In the genomic region with DNA sequence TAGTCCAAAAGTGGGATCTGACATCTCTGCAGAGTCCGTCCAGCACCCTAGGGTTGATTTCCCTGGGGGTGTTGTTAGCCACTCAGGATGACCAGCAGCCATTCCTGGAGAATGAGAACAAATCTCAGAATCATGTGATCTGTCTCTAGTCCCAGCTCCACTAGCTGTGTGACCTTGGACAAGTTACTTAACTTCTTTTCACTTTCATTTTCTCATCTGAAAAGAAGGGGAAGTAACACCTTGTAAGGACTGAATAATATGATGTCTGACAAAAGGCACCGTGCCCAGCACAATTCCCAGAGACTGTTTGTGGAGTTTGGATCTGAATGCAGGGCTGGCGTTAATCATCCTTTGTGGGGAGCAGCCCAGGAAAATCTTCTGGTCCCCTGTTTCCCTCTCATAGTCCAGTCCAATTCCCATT, we compare ENCODE assay signal across 10 cellular contexts. TPM values are rescaled to one million over a fixed set of nuclear protein-coding genes. Genes with fewer than 3 reads are reported as not detected.
A peak's percentile ranks its signal among the peaks of the same experiment; 100 is the strongest.
DNase-seq lines count a peak whose midpoint lies in the region; ATAC-seq and TF ChIP-seq lines count a peak whose summit lies in the region.
"Had no signal": no experiment of that assay in that cellular context is flagged by ENCODE, and none has a peak within 500 bp of the region (broad histone marks: within the 10 kb centered on the region; RNA-seq: fewer than 3 reads in every experiment).

No MANE protein-coding gene starts in this region.

- no peaks in the 10 kb centered on the region for H3K79me2 ChIP-seq in MM.1S (ENCODE audit: low read length)

- H3K9ac ChIP-seq in MM.1S (ENCODE audit: low read length) = no peak overlapping the region

- H3K36me3 Mint-ChIP-seq in naive thymus-derived CD4-positive, alpha-beta T cell = peaks cover 0 to 2% (median 0%) of the 10 kb centered on the region in 5 donors

- H3K9me2 ChIP-seq in MM.1S (replicated peaks; ENCODE audit: insufficient read depth, low read length) = no peaks in the 10 kb centered on the region

- no peaks in the 10 kb centered on the region for H3K27me3 ChIP-seq in MM.1S (replicated peaks; ENCODE audit: insufficient read depth, low read length)
- H3K27me3 ChIP-seq in naive thymus-derived CD4-positive, alpha-beta T cell (ENCODE audit: control insufficient read depth in 2 of 2, insufficient read depth in 2 of 2, low read length in 2 of 2) = no peaks in the 10 kb centered on the region
- H3K27me3 ChIP-seq: Peyer's patch had no signal

- H3K9me3 ChIP-seq in MM.1S (replicated peaks; ENCODE audit: insufficient read depth, low read length) = no peaks in the 10 kb centered on the region
- no peaks in the 10 kb centered on the region for H3K9me3 ChIP-seq in naive thymus-derived CD4-positive, alpha-beta T cell (ENCODE audit: control insufficient read depth in 2 of 3, low read length in 3 of 3)
- H3K9me3 ChIP-seq: Peyer's patch had no signal

- H3K27ac Mint-ChIP-seq in naive thymus-derived CD4-positive, alpha-beta T cell = no peak overlapping the region

- H3K9me3 Mint-ChIP-seq in naive thymus-derived CD4-positive, alpha-beta T cell = no peaks in the 10 kb centered on the region

- CTCF ChIA-PET in naive thymus-derived CD4-positive, alpha-beta T cell (lab: Charles Lee) = no interaction called here

- H3K4me1 ChIP-seq in MM.1S (ENCODE audit: low read length) = peaks cover 10% of the 10 kb centered on the region
- peaks cover 0 to 6% of the 10 kb centered on the region in 2 donors for H3K4me1 ChIP-seq in naive thymus-derived CD4-positive, alpha-beta T cell (ENCODE audit: control insufficient read depth in 2 of 2, insufficient read depth in 2 of 2, low read length in 2 of 2)

- no peak overlapping the region for H3K4me3 Mint-ChIP-seq in naive thymus-derived CD4-positive, alpha-beta T cell

- no peak for TF ChIP-seq CTCF in MM.1S (IDR thresholded peaks at IDR 0.05; ENCODE audit: low read length)

- H2AFZ ChIP-seq in MM.1S (ENCODE audit: low read length) = peak overlapping the region; percentile 91

- H3K4me2 ChIP-seq in MM.1S (ENCODE audit: low read depth, low read length) = peak overlapping the region; percentile 46

- H3K4me1 Mint-ChIP-seq in naive thymus-derived CD4-positive, alpha-beta T cell = peaks cover 0 to 15% (median 0%) of the 10 kb centered on the region in 7 donors

- no peaks in the 10 kb centered on the region for H3K36me3 ChIP-seq in MM.1S (replicated peaks; ENCODE audit: insufficient read depth, low read length)
- H3K36me3 ChIP-seq in naive thymus-derived CD4-positive, alpha-beta T cell (ENCODE audit: control insufficient read depth in 2 of 3, insufficient read depth in 3 of 3, low read length in 3 of 3) = no peaks in the 10 kb centered on the region
- H3K36me3 ChIP-seq: Peyer's patch had no signal

- intact Hi-C loops in naive thymus-derived CD4-positive, alpha-beta T cell (cut with micrococcal nuclease) = no loop called here

- peak overlapping the region; percentile 15; the same call in 1 of the 2 replicates for H3K4me3 ChIP-seq in MM.1S (ENCODE audit: low read length)
- H3K4me3 ChIP-seq in naive thymus-derived CD4-positive, alpha-beta T cell (ENCODE audit: low read length) = no peak overlapping the region
- H3K4me3 ChIP-seq: Peyer's patch had no signal

- POLR2A ChIA-PET in naive thymus-derived CD4-positive, alpha-beta T cell (lab: Charles Lee) = no interaction called here

- ATAC-seq in GM18868 (IDR thresholded peaks at IDR 0.05; ENCODE audit: unreplicated experiment) = peak; percentile 87
- peak; percentile 84 for ATAC-seq in HG02571 (IDR thresholded peaks at IDR 0.05; ENCODE audit: unreplicated experiment)
- ATAC-seq in naive thymus-derived CD4-positive, alpha-beta T cell = peak; percentile 69

- H3F3A ChIP-seq in MM.1S (ENCODE audit: insufficient read depth, low read length) = no peaks in the 10 kb centered on the region

- DNase-seq in MM.1S = peak; percentile 82
- no peak for DNase-seq in naive thymus-derived CD4-positive, alpha-beta T cell
- no peak for DNase-seq in NCI-H2081 (lab: John Stamatoyannopoulos, UW)
- DNase-seq in hippocampal formation (lab: John Stamatoyannopoulos, UW) = no peak
- DNase-seq in NCI-H510A (lab: John Stamatoyannopoulos, UW) = no peak
- DNase-seq in NCI-H1694 (lab: John Stamatoyannopoulos, UW) = no peak
- DNase-seq: activated naive CD4-positive, alpha-beta T cell treated with Interleukin-2 at 50 U/mL for 16 hours had no signal

- no peaks in the 10 kb centered on the region for H3K27me3 Mint-ChIP-seq in naive thymus-derived CD4-positive, alpha-beta T cell

- H3K27ac ChIP-seq in MM.1S (ENCODE audit: low read length) = peak overlapping the region; percentile 2; the same call in 1 of the 2 replicates
- no peak overlapping the region for H3K27ac ChIP-seq in naive thymus-derived CD4-positive, alpha-beta T cell (ENCODE audit: low read depth, low read length)

- no peaks in the 10 kb centered on the region for H4K20me1 ChIP-seq in MM.1S (ENCODE audit: insufficient read depth, low read length)

RNA-seq across cellular contexts. Expression of gene MTURN, which starts 44.2 kb away (rescaled TPM):
- total RNA-seq in naive thymus-derived CD4-positive, alpha-beta T cell = 10 to 100 TPM in 4 of 5 experiments, 1 to 10 TPM in 1; 2.7 to 38.7 (median 20.2) TPM
- polyA plus RNA-seq in naive thymus-derived CD4-positive, alpha-beta T cell = 1 to 10 TPM; 3.2 to 3.6 TPM
